Comparison of ENCODE assay signal across 9 cellular contexts in genomic region chr13:87123987-87124784, GRCh38.
DNase-seq lines count a peak whose midpoint lies in the region; ATAC-seq lines count a peak whose summit lies in the region.
"Had no signal": no experiment of that assay in that cellular context is flagged by ENCODE, and none has a peak within 500 bp of the region (broad histone marks: within the 10 kb centered on the region; RNA-seq: fewer than 3 reads in every experiment).

No MANE protein-coding gene starts in this region.

- H3K4me3 ChIP-seq in iPS DF 6.9 (ENCODE audit: low read length), result no peak overlapping the region

- no peaks in the 10 kb centered on the region for H3K9me3 ChIP-seq in iPS DF 6.9 (ENCODE audit: control insufficient read depth, insufficient read depth, low read length)

- no peaks in the 10 kb centered on the region for H3K4me1 ChIP-seq in iPS DF 6.9 (ENCODE audit: control insufficient read depth, insufficient read depth, low read length)

- H3K27ac ChIP-seq in iPS DF 6.9 (ENCODE audit: low read length), result no peak overlapping the region

- H3K27me3 ChIP-seq in iPS DF 6.9 (ENCODE audit: control insufficient read depth, insufficient read depth, low read length), result no peaks in the 10 kb centered on the region

- peak; percentile 3 for DNase-seq in CD1c-positive myeloid dendritic cell (ENCODE audit: extremely low spot score)
- peak; percentile 99 for DNase-seq in HT1080 (ENCODE audit: low read depth)
- DNase-seq in SKM-1 treated with dmso at 0.1 percent for 144 hours (lab: John Stamatoyannopoulos, UW; ENCODE audit: unreplicated experiment), result peak; percentile 95
- DNase-seq in iPS DF 6.9 (ENCODE audit: low read depth, low spot score), result peak; percentile 13
- DNase-seq in C1 segment of cervical spinal cord (lab: John Stamatoyannopoulos, UW), result no peak
- DNase-seq in middle frontal gyrus (ENCODE audit: extremely low spot score, low spot score), result no peak
- DNase-seq: activated CD4-positive, CD25-positive, alpha-beta regulatory T cell treated with anti-CD3 and anti-CD28 coated beads, Interleukin-2, amount 50 U/mL, for 72 hours had no signal

- no peaks in the 10 kb centered on the region for H3K36me3 ChIP-seq in iPS DF 6.9 (ENCODE audit: control insufficient read depth, insufficient read depth, low read length)

- WGBS in iPS DF 6.9 (ENCODE audit: insufficient coverage, insufficient read length), result no CpG with 5 or more reads among the region's 10 CpGs

- ATAC-seq in HG02798 (IDR thresholded peaks at IDR 0.05; ENCODE audit: poor library complexity, unreplicated experiment), result no peak
- no peak for ATAC-seq in GM19023 (IDR thresholded peaks at IDR 0.05; ENCODE audit: unreplicated experiment)

Comparison
In these comparisons a context has a peak if more than half of its experiments do, and no peak if none do; other contexts are left out.
1. DNase-seq: peak in CD1c-positive myeloid dendritic cell (single experiment), HT1080 (single experiment), SKM-1 treated with dmso at 0.1 percent for 144 hours (single experiment) and iPS DF 6.9 (single experiment); none in C1 segment of cervical spinal cord (0 of 14) and middle frontal gyrus (single experiment).